In the genomic region with DNA sequence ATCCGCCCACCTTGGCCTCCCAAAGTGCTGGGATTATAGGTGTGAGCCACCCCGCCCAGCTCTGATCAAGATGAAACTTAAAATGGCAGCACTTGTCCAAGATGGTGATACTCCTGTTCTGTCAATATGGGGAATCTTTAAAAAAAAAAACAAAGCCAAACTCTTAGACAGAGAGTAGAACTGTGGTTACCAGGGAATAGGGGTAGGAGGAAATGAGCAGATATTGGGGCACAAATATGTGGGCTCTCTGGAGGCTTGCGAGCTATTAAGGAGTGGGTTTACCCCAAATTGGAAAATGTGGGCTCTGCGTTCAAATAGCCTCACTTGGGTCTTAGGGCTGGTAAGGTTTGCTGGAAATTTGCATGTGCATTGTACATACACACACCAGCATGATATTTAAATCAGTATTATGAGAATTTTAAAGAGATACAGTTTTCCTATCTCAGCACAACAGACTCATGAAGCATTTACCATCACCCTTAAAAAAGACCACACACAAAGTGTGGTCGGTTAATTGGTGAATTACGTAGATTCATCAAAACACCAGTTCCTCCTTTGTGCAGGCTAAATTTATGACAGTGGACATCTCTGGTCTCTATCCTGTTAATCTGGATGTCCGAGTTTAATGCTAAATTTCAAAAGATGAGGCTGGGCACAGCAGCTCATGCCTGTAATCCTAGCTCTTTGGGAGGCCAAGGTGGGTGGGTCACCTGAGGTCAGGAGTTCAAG, we compare ENCODE assay signal across 19 cellular contexts. TPM values are rescaled to one million over a fixed set of nuclear protein-coding genes. Genes with fewer than 3 reads are reported as not detected.
"Had no signal": no experiment of that assay in that cellular context is flagged by ENCODE, and none has a peak within 500 bp of the region (broad histone marks: within the 10 kb centered on the region; RNA-seq: fewer than 3 reads in every experiment).

No MANE protein-coding gene starts in this region.

- H3K79me2 ChIP-seq: hepatocyte had no signal

- H3K27ac Mint-ChIP-seq: activated CD8-positive, alpha-beta T cell treated with anti-CD3 and anti-CD28 coated beads, Interleukin-2, amount 10 ng/mL, durations not matched to agents 7 days and 5 days; activated naive CD4-positive, alpha-beta T cell treated with anti-CD3 and anti-CD28 coated beads for 36 hours; memory B cell; nephron; progenitor cell of endocrine pancreas; stimulated activated effector memory CD8-positive, alpha-beta T cell treated with anti-CD3 and anti-CD28 coated beads, Interleukin-12 subunit alpha, Interleukin-12 subunit beta, amount 100 ng/mL, for 72 hours had no signal

- H3K36me3 Mint-ChIP-seq: memory B cell had no signal

- H3K27me3 Mint-ChIP-seq: memory B cell had no signal

- H3K27ac ChIP-seq: gastroesophageal sphincter, hepatocyte, left ventricle myocardium inferior, tibial artery, uterus, WERI-Rb-1 had no signal

- H3K4me1 Mint-ChIP-seq: nephron had no signal

- H3K4me3 Mint-ChIP-seq: activated CD8-positive, alpha-beta T cell treated with anti-CD3 and anti-CD28 coated beads, Interleukin-2, amount 10 ng/mL, durations not matched to agents 7 days and 5 days; activated naive CD4-positive, alpha-beta T cell treated with anti-CD3 and anti-CD28 coated beads for 36 hours; memory B cell; nephron; stimulated activated effector memory CD8-positive, alpha-beta T cell treated with anti-CD3 and anti-CD28 coated beads, Interleukin-12 subunit alpha, Interleukin-12 subunit beta, amount 100 ng/mL, for 72 hours had no signal

- H3K4me1 ChIP-seq: gastroesophageal sphincter, left ventricle myocardium inferior, tibial artery, uterus had no signal

- H3K4me3 ChIP-seq: gastroesophageal sphincter, hepatocyte, left ventricle myocardium inferior, smooth muscle cell, tibial artery, uterus had no signal

- H3K9me3 Mint-ChIP-seq: activated naive CD4-positive, alpha-beta T cell treated with anti-CD3 and anti-CD28 coated beads for 36 hours; memory B cell; stimulated activated effector memory CD8-positive, alpha-beta T cell treated with anti-CD3 and anti-CD28 coated beads, Interleukin-12 subunit alpha, Interleukin-12 subunit beta, amount 100 ng/mL, for 72 hours had no signal

- H3K27me3 ChIP-seq: hepatocyte, uterus had no signal

- H3K4me2 ChIP-seq: hepatocyte, smooth muscle cell had no signal

- H3K36me3 ChIP-seq: gastroesophageal sphincter, left ventricle myocardium inferior, tibial artery, uterus, WERI-Rb-1 had no signal

- ATAC-seq: activated CD8-positive, alpha-beta T cell treated with anti-CD3 and anti-CD28 coated beads, Interleukin-2, amount 10 ng/mL, durations not matched to agents 7 days and 5 days; gastroesophageal sphincter; right cardiac atrium; stimulated activated effector memory CD8-positive, alpha-beta T cell treated with anti-CD3 and anti-CD28 coated beads, Interleukin-12 subunit alpha, Interleukin-12 subunit beta, amount 100 ng/mL, for 72 hours had no signal

- H2AFZ ChIP-seq: hepatocyte had no signal

- DNase-seq: activated CD4-positive, alpha-beta T cell treated with anti-CD3 and anti-CD28 coated beads for 4 hours; activated CD8-positive, alpha-beta T cell treated with anti-CD3 and anti-CD28 coated beads, Interleukin-2, amount 10 ng/mL, durations not matched to agents 7 days and 5 days; activated naive CD4-positive, alpha-beta T cell treated with anti-CD3 and anti-CD28 coated beads for 36 hours; kidney; left ventricle myocardium inferior; occipital lobe; right cardiac atrium; tibial artery; uterus; WERI-Rb-1 had no signal

- H3K9me3 ChIP-seq: gastroesophageal sphincter, tibial artery, uterus had no signal

RNA-seq across cellular contexts. Expression of a gene that starts 11.3 kb away (rescaled TPM):
- total RNA-seq: cardiac septum, hepatocyte, left ventricle myocardium inferior, mucosa of gallbladder, occipital lobe, progenitor cell of endocrine pancreas, right cardiac atrium had no signal
- polyA plus RNA-seq: hepatocyte, right cardiac atrium, smooth muscle cell had no signal

RNA-seq across cellular contexts. Expression of a gene that starts 48.8 kb away (rescaled TPM):
- total RNA-seq: cardiac septum, progenitor cell of endocrine pancreas had no signal
